23 cellular contexts compared by ENCODE assay signal in the genomic region with DNA sequence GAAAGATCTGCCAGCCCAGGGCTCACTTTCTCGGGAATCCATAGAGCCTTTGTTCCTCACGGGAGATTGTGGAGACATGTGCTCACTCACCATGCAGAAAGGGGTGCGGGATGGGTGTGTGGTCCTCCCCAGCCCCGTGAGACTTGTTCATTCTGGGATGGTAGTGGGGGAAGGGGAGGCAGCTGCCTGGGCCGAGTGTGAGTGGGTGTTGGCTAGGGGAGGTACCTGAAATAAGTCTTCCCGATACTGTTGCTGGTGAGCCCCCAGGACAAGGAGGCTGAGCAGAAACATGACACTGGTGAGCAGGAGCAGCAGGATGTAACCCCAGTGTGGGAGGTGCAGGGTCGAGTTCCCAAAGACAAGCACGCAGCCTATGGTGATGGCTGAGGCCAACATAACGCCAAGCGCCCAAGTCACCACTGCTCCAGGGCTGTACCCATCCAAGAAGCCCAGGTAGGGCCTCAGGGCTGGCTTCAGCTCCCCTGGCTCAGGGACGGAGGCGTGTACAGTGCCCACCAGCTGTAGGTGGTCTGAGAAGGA. TPM values are rescaled to one million over a fixed set of nuclear protein-coding genes. Genes with fewer than 3 reads are reported as not detected.
"Had no signal": no experiment of that assay in that cellular context is flagged by ENCODE, and none has a peak within 500 bp of the region (broad histone marks: within the 10 kb centered on the region; RNA-seq: fewer than 3 reads in every experiment).

No MANE protein-coding gene starts in this region.

- H3K27ac ChIP-seq: esophagus squamous epithelium, left lung, thyroid gland, vagina had no signal

- H3K36me3 ChIP-seq: esophagus squamous epithelium, left lung, thyroid gland, vagina had no signal

- H3K9me3 ChIP-seq: esophagus squamous epithelium, left lung, thyroid gland, vagina had no signal

- H3K27me3 ChIP-seq: thyroid gland, vagina had no signal

- H3K27ac Mint-ChIP-seq: activated CD4-positive, alpha-beta T cell treated with anti-CD3 and anti-CD28 coated beads, Interleukin-2, amount 10 ng/mL, durations not matched to agents 24 days and 14 days; activated CD8-positive, alpha-beta T cell treated with anti-CD3 and anti-CD28 coated beads for 36 hours; activated naive CD8-positive, alpha-beta T cell treated with anti-CD3 and anti-CD28 coated beads for 36 hours; activated T-helper 17 cell treated with anti-CD3 and anti-CD28 coated beads, Interleukin-2, amount 50 U/mL, for 72 hours; effector memory CD8-positive, alpha-beta T cell; stimulated activated memory B cell treated with anti-CD40 and anti-IgM and Interleukin-4, amounts not matched to agents 10 μg/mL and 1 μg/mL and 100 μg/mL, for 72 hours had no signal

- H3K4me3 Mint-ChIP-seq: activated CD4-positive, alpha-beta T cell treated with anti-CD3 and anti-CD28 coated beads, Interleukin-2, amount 10 ng/mL, durations not matched to agents 24 days and 14 days; activated CD8-positive, alpha-beta T cell treated with anti-CD3 and anti-CD28 coated beads for 36 hours; activated naive CD8-positive, alpha-beta T cell treated with anti-CD3 and anti-CD28 coated beads for 36 hours; activated T-helper 17 cell treated with anti-CD3 and anti-CD28 coated beads, Interleukin-2, amount 50 U/mL, for 72 hours; stimulated activated memory B cell treated with anti-CD40 and anti-IgM and Interleukin-4, amounts not matched to agents 10 μg/mL and 1 μg/mL and 100 μg/mL, for 72 hours had no signal

- H3K36me3 Mint-ChIP-seq: activated naive CD8-positive, alpha-beta T cell treated with anti-CD3 and anti-CD28 coated beads for 36 hours; stimulated activated memory B cell treated with anti-CD40 and anti-IgM and Interleukin-4, amounts not matched to agents 10 μg/mL and 1 μg/mL and 100 μg/mL, for 72 hours had no signal

- H3K4me3 ChIP-seq: esophagus squamous epithelium, left lung, thyroid gland, vagina had no signal

- DNase-seq: activated CD4-positive, alpha-beta T cell treated with anti-CD3 and anti-CD28 coated beads, Interleukin-2, amount 10 ng/mL, durations not matched to agents 24 days and 14 days; activated CD8-positive, alpha-beta T cell treated with anti-CD3 and anti-CD28 coated beads for 36 hours; activated naive CD4-positive, alpha-beta T cell; activated naive CD8-positive, alpha-beta T cell treated with anti-CD3 and anti-CD28 coated beads for 36 hours; activated T-cell treated with anti-CD3 and anti-CD28 coated beads, Interleukin-2, amount 50 U/mL, for 1 hour; amniotic stem cell; effector memory CD8-positive, alpha-beta T cell; esophagus squamous epithelium; midbrain; stimulated activated CD4-positive, alpha-beta T cell treated with anti-CD3 and anti-CD28 coated beads, Interleukin-4, amount 100 ng/mL, for 4 hours; T-helper 9 cell; thyroid gland had no signal

- FAIRE-seq: keratinocyte had no signal

- H3K9me3 Mint-ChIP-seq: activated CD4-positive, alpha-beta T cell treated with anti-CD3 and anti-CD28 coated beads, Interleukin-2, amount 10 ng/mL, durations not matched to agents 24 days and 14 days; activated CD8-positive, alpha-beta T cell treated with anti-CD3 and anti-CD28 coated beads for 36 hours; activated naive CD8-positive, alpha-beta T cell treated with anti-CD3 and anti-CD28 coated beads for 36 hours; activated T-helper 17 cell treated with anti-CD3 and anti-CD28 coated beads, Interleukin-2, amount 50 U/mL, for 72 hours; effector memory CD8-positive, alpha-beta T cell; nephron; stimulated activated memory B cell treated with anti-CD40 and anti-IgM and Interleukin-4, amounts not matched to agents 10 μg/mL and 1 μg/mL and 100 μg/mL, for 72 hours had no signal

RNA-seq across cellular contexts. Expression of a gene that starts 2.8 kb away (rescaled TPM):
- total RNA-seq: activated CD4-positive, alpha-beta T cell treated with anti-CD3 and anti-CD28 coated beads, Interleukin-2, amount 10 ng/mL, durations not matched to agents 24 days and 14 days; activated CD8-positive, alpha-beta T cell treated with anti-CD3 and anti-CD28 coated beads for 36 hours; activated T-helper 17 cell treated with anti-CD3 and anti-CD28 coated beads, Interleukin-2, amount 50 U/mL, for 72 hours; cardiac septum; dermis microvascular lymphatic vessel endothelial cell; lung microvascular endothelial cell; osteocyte had no signal

RNA-seq across cellular contexts. Expression of a gene that starts 14.6 kb away (rescaled TPM):
- total RNA-seq: activated CD4-positive, alpha-beta T cell treated with anti-CD3 and anti-CD28 coated beads, Interleukin-2, amount 10 ng/mL, durations not matched to agents 24 days and 14 days; dermis microvascular lymphatic vessel endothelial cell; lung microvascular endothelial cell had no signal

RNA-seq across cellular contexts. Expression of a gene that starts 16.2 kb away (rescaled TPM):
- total RNA-seq: activated CD4-positive, alpha-beta T cell treated with anti-CD3 and anti-CD28 coated beads, Interleukin-2, amount 10 ng/mL, durations not matched to agents 24 days and 14 days; activated CD8-positive, alpha-beta T cell treated with anti-CD3 and anti-CD28 coated beads for 36 hours; activated naive CD8-positive, alpha-beta T cell treated with anti-CD3 and anti-CD28 coated beads for 36 hours; activated T-helper 17 cell treated with anti-CD3 and anti-CD28 coated beads, Interleukin-2, amount 50 U/mL, for 72 hours; cardiac septum; dermis microvascular lymphatic vessel endothelial cell; lung microvascular endothelial cell; osteocyte; sciatic nerve; thyroid gland; vagina had no signal
- polyA plus RNA-seq: keratinocyte had no signal
